In genomic region chr16:72072514-72073342, GRCh38 we compare ENCODE assay signal across 9 cellular contexts. TPM values are rescaled to one million over a fixed set of nuclear protein-coding genes. Genes with fewer than 3 reads are reported as not detected.
DNase-seq lines count a peak whose midpoint lies in the region; ATAC-seq, FAIRE-seq and TF ChIP-seq lines count a peak whose summit lies in the region.
"Had no signal": no experiment of that assay in that cellular context is flagged by ENCODE, and none has a peak within 500 bp of the region (broad histone marks: within the 10 kb centered on the region; RNA-seq: fewer than 3 reads in every experiment).

No MANE protein-coding gene starts in this region.

- no peak for FAIRE-seq in astrocyte (lab: Jason Lieb, UNC)

- no peaks in the 10 kb centered on the region for H4K20me1 ChIP-seq in astrocyte (ENCODE audit: insufficient read depth, low read length)

- H3K27ac ChIP-seq in astrocyte (ENCODE audit: low read depth, low read length) = no peak overlapping the region
- H3K27ac ChIP-seq in mesodermal cell (ENCODE audit: low read depth, low read length, severe bottlenecking) = peak overlapping the region; percentile 57
- H3K27ac ChIP-seq in thoracic aorta = peak overlapping the region; percentile 64 to 78
- H3K27ac ChIP-seq in RWPE1 = no peak overlapping the region

- no peak overlapping the region for H3K4me3 Mint-ChIP-seq in astrocyte (ENCODE audit: unreplicated experiment)
- H3K4me3 Mint-ChIP-seq: CD4-positive, alpha-beta T cell had no signal

- no peak for TF ChIP-seq CTCF in astrocyte (IDR thresholded peaks at IDR 0.05; ENCODE audit: insufficient read depth, low read depth, low read length)
- no peak for TF ChIP-seq CTCF in fibroblast of villous mesenchyme (IDR thresholded peaks at IDR 0.05; ENCODE audit: insufficient read depth, low read depth, low read length)
- no peak for TF ChIP-seq CTCF in thoracic aorta (IDR thresholded peaks at IDR 0.05)
- no peak for TF ChIP-seq CTCF in RWPE1 (conservative IDR thresholded peaks at IDR 0.05; ENCODE audit: low read depth)

- H3K79me2 ChIP-seq in astrocyte (ENCODE audit: insufficient read depth, low read length) = no peaks in the 10 kb centered on the region

- H3K4me2 ChIP-seq in astrocyte (ENCODE audit: low read length) = no peak overlapping the region

- H3K4me3 ChIP-seq in astrocyte (ENCODE audit: insufficient read depth, low read depth, low read length) (no peak overlapping the region), fibroblast of villous mesenchyme (ENCODE audit: low read depth, low read length) (no peak overlapping the region), mesodermal cell (ENCODE audit: extremely low read depth, insufficient read depth, low read length, poor library complexity, severe bottlenecking) (no peak overlapping the region), thoracic aorta (no peak overlapping the region)

- no peaks in the 10 kb centered on the region for H3K4me1 ChIP-seq in astrocyte (ENCODE audit: insufficient read depth, low read length)
- peaks cover 4% of the 10 kb centered on the region for H3K4me1 ChIP-seq in mesodermal cell (ENCODE audit: control insufficient read depth, insufficient read depth, low read length, poor library complexity, severe bottlenecking)
- peaks cover 12 to 42% of the 10 kb centered on the region in 2 donors for H3K4me1 ChIP-seq in thoracic aorta (ENCODE audit: control insufficient read depth in 1 of 2, low read depth in 2 of 2)

- 82 to 86% methylated on average over 9 to 11 of the region's 12 CpGs for WGBS in mesodermal cell (ENCODE audit: insufficient coverage in 2 of 2), 2 experiments

- no peaks in the 10 kb centered on the region for H3K9me3 ChIP-seq in astrocyte (ENCODE audit: insufficient read depth, low read depth, low read length)
- peaks cover 6% of the 10 kb centered on the region for H3K9me3 ChIP-seq in mesodermal cell (ENCODE audit: control insufficient read depth, low read length)
- H3K9me3 ChIP-seq in thoracic aorta = no peaks in the 10 kb centered on the region

- H3K9me3 Mint-ChIP-seq in astrocyte (ENCODE audit: unreplicated experiment) = peaks cover 5% of the 10 kb centered on the region
- H3K9me3 Mint-ChIP-seq: CD4-positive, alpha-beta T cell had no signal

- H3K27ac Mint-ChIP-seq in astrocyte (ENCODE audit: unreplicated experiment) = peak overlapping the region; percentile 8
- H3K27ac Mint-ChIP-seq: CD4-positive, alpha-beta T cell had no signal

- H3K9ac ChIP-seq in astrocyte (ENCODE audit: low read length) = no peak overlapping the region

- no peak overlapping the region for H2AFZ ChIP-seq in astrocyte (ENCODE audit: low read depth, low read length)

- H3K27me3 Mint-ChIP-seq in astrocyte (ENCODE audit: low read depth, unreplicated experiment) = no peaks in the 10 kb centered on the region
- H3K27me3 Mint-ChIP-seq: CD4-positive, alpha-beta T cell had no signal

- POLR2A ChIA-PET in RWPE1 (lab: Yijun Ruan, JAX; ENCODE audit: low non-redundant PET) = no interaction called here

- CTCF ChIA-PET in RWPE1 (lab: Yijun Ruan, JAX) = interaction anchor here (0.6 kb wide), 2 partner anchors 98 to 413 kb away, joined by 3 to 6 read pairs; no protein-coding TSS in a partner anchor

- H3K27me3 ChIP-seq in astrocyte (ENCODE audit: insufficient read depth, low read length) (no peaks in the 10 kb centered on the region), thoracic aorta (replicated peaks; ENCODE audit: insufficient read depth) (no peaks in the 10 kb centered on the region)

- no peak for ATAC-seq in thoracic aorta (ENCODE audit: insufficient number of reproducible peaks, low FRiP score, low read depth)

- no peaks in the 10 kb centered on the region for H3K4me1 Mint-ChIP-seq in astrocyte (ENCODE audit: low read depth, unreplicated experiment)

- DNase-seq in astrocyte (ENCODE audit: low read depth) (peak; percentile 9), fibroblast of villous mesenchyme (ENCODE audit: low read depth) (peak; percentile 54), thoracic aorta (ENCODE audit: low spot score) (no peak), NK-92 (lab: John Stamatoyannopoulos, UW; ENCODE audit: unreplicated experiment) (no peak), RWPE1 (ENCODE audit: low spot score) (no peak), DMS79 treated with DMSO at 0.1 percent for 48 hours (lab: John Stamatoyannopoulos, UW) (no peak)
- DNase-seq: CD4-positive, alpha-beta T cell; NCI-H226 had no signal

- H3K36me3 Mint-ChIP-seq in astrocyte (ENCODE audit: low read depth, unreplicated experiment) = peaks cover 10% of the 10 kb centered on the region

- no peaks in the 10 kb centered on the region for H3K36me3 ChIP-seq in astrocyte (ENCODE audit: insufficient read depth, low read length)
- no peaks in the 10 kb centered on the region for H3K36me3 ChIP-seq in mesodermal cell (ENCODE audit: control insufficient read depth, insufficient read depth, low read length)
- no peaks in the 10 kb centered on the region for H3K36me3 ChIP-seq in thoracic aorta

RNA-seq across cellular contexts. Expression of gene HPR, which starts 9.7 kb away (rescaled TPM):
- total RNA-seq in astrocyte (not detected in 2 replicates), fibroblast of villous mesenchyme (not detected in 2 replicates), thoracic aorta (1 to 10 TPM in 1 of 2 donors, not detected in 1; 2.0 TPM)
- polyA plus RNA-seq in mesodermal cell (2013, experiment 1 of 2) = not detected
- polyA plus RNA-seq in mesodermal cell (2013, experiment 2 of 2) = not detected
- total RNA-seq: CD4-positive, alpha-beta T cell had no signal

RNA-seq across cellular contexts. Expression of gene HP, which starts 18.4 kb away (rescaled TPM):
- total RNA-seq in astrocyte = not detected in 2 replicates
- total RNA-seq in fibroblast of villous mesenchyme = not detected in 2 replicates
- polyA plus RNA-seq in mesodermal cell (2013, experiment 1 of 2) = not detected
- polyA plus RNA-seq in mesodermal cell (2013, experiment 2 of 2) = not detected
- total RNA-seq in thoracic aorta = 10 to 100 TPM in 1 of 2 donors, 1 to 10 TPM in 1; 5.7 to 10.8 TPM
- total RNA-seq: CD4-positive, alpha-beta T cell had no signal

RNA-seq across cellular contexts. Expression of gene TXNL4B, which starts 20.7 kb away (rescaled TPM):
- 12.8 TPM in 2 replicates for total RNA-seq in astrocyte
- 5.2 and 8.6 TPM in 2 replicates for total RNA-seq in fibroblast of villous mesenchyme
- polyA plus RNA-seq in mesodermal cell (2013, experiment 1 of 2) = 4.5 TPM
- polyA plus RNA-seq in mesodermal cell (2013, experiment 2 of 2) = 6.0 TPM
- total RNA-seq in thoracic aorta = 10 to 100 TPM in 1 of 2 donors, 1 to 10 TPM in 1; 3.7 to 38.6 TPM

RNA-seq across cellular contexts. Expression of gene DHX38, which starts 20.9 kb away (rescaled TPM):
- total RNA-seq in astrocyte (42.9 and 49.0 TPM in 2 replicates), fibroblast of villous mesenchyme (59.6 and 59.9 TPM in 2 replicates), thoracic aorta (10 to 100 TPM; 57.8 to 72.8 TPM)
- polyA plus RNA-seq in mesodermal cell (2013, experiment 1 of 2) = 41.6 TPM
- 35.4 TPM for polyA plus RNA-seq in mesodermal cell (2013, experiment 2 of 2)

Comparison
In these comparisons a context has a peak if more than half of its experiments do, and no peak if none do; other contexts are left out.
1. DNase-seq: peak in astrocyte (single experiment) and fibroblast of villous mesenchyme (single experiment); none in thoracic aorta (single experiment), NK-92 (single experiment), RWPE1 (single experiment) and DMS79 treated with DMSO at 0.1 percent for 48 hours (single experiment).
2. H3K27ac ChIP-seq: peak in mesodermal cell (single experiment) and thoracic aorta (2 of 2); none in astrocyte (single experiment) and RWPE1 (single experiment).